11 cellular contexts compared by ENCODE assay signal in genomic region chr9:18906656-18907395, GRCh38.
DNase-seq lines count a peak whose midpoint lies in the region; ATAC-seq and TF ChIP-seq lines count a peak whose summit lies in the region.
"Had no signal": no experiment of that assay in that cellular context is flagged by ENCODE, and none has a peak within 500 bp of the region (broad histone marks: within the 10 kb centered on the region; RNA-seq: fewer than 3 reads in every experiment).

No MANE protein-coding gene starts in this region.

- H3K4me1 ChIP-seq in mammary epithelial cell (ENCODE audit: insufficient read depth, low read length) = no peaks in the 10 kb centered on the region
- H3K4me1 ChIP-seq: thyroid gland had no signal

- H3K36me3 Mint-ChIP-seq in MCF 10A (ENCODE audit: insufficient read depth, unreplicated experiment) = no peaks in the 10 kb centered on the region

- no peaks in the 10 kb centered on the region for H3K36me3 ChIP-seq in mammary epithelial cell (ENCODE audit: insufficient read depth, low read length)
- H3K36me3 ChIP-seq: thyroid gland had no signal

- peak; percentile 20 for DNase-seq in MCF 10A (ENCODE audit: unreplicated experiment)
- DNase-seq in mammary epithelial cell = no peak
- DNase-seq in RPMI7951 (ENCODE audit: low read depth) = peak; percentile 81
- DNase-seq in fibroblast of villous mesenchyme (ENCODE audit: low read depth) = peak; percentile 14
- DNase-seq in middle frontal gyrus (ENCODE audit: extremely low spot score, low spot score) = no peak
- DNase-seq in GOT3 (lab: John Stamatoyannopoulos, UW) = no peak
- DNase-seq in NCI-H1417 treated with DMSO at 0.1 percent for 48 hours (lab: John Stamatoyannopoulos, UW) = no peak
- DNase-seq: activated T-cell treated with anti-CD3 and anti-CD28 coated beads, Interleukin-2, amount 50 U/mL, for 48 hours; nephron progenitor cell; thyroid gland had no signal

- intact Hi-C loops in MCF 10A (cut with micrococcal nuclease) = no loop called here
- intact Hi-C loops in mammary epithelial cell (cut with micrococcal nuclease) = no loop called here

- H3K4me2 ChIP-seq in mammary epithelial cell (ENCODE audit: insufficient read depth, low read depth, low read length) = no peak overlapping the region

- H2AFZ ChIP-seq in mammary epithelial cell (ENCODE audit: low read depth, low read length) = no peak overlapping the region

- H3K79me2 ChIP-seq in mammary epithelial cell (ENCODE audit: insufficient read depth, low read length) = no peaks in the 10 kb centered on the region

- no peak overlapping the region for H3K4me3 Mint-ChIP-seq in MCF 10A (ENCODE audit: unreplicated experiment)
- H3K4me3 Mint-ChIP-seq: nephron progenitor cell had no signal

- H3K9ac ChIP-seq in mammary epithelial cell (ENCODE audit: insufficient read depth, low read length) = no peak overlapping the region

- no peak for TF ChIP-seq CTCF in MCF 10A (IDR thresholded peaks at IDR 0.05; ENCODE audit: unreplicated experiment)
- no peak for TF ChIP-seq CTCF in mammary epithelial cell (conservative IDR thresholded peaks at IDR 0.05 in 1 of 2, IDR thresholded peaks at IDR 0.05 in 1 of 2; ENCODE audit: extremely low read depth in 1 of 2, insufficient read depth in 1 of 2, low read depth in 1 of 2, low read length in 2 of 2)
- TF ChIP-seq CTCF in fibroblast of villous mesenchyme (IDR thresholded peaks at IDR 0.05; ENCODE audit: insufficient read depth, low read depth, low read length) = no peak

- no TSS peak for BruUV-seq in MCF 10A (replicated peaks; lab: Mats Ljungman, UMichigan)
- no TSS peak for BruUV-seq in mammary epithelial cell (replicated peaks; lab: Mats Ljungman, UMichigan)

- CTCF ChIA-PET in MCF 10A (lab: Yijun Ruan, JAX) (no interaction called here), mammary epithelial cell (lab: Charles Lee; ENCODE audit: low non-redundant PET) (no interaction called here)

- no peak overlapping the region for H3K27ac Mint-ChIP-seq in MCF 10A (ENCODE audit: low read depth, unreplicated experiment)

- ATAC-seq in HG02884 (IDR thresholded peaks at IDR 0.05; ENCODE audit: unreplicated experiment) = no peak

- peaks cover 21% of the 10 kb centered on the region for H3K27me3 Mint-ChIP-seq in MCF 10A (ENCODE audit: insufficient read depth, unreplicated experiment)

- H3K27me3 ChIP-seq in mammary epithelial cell (ENCODE audit: insufficient read depth, low read length) = no peaks in the 10 kb centered on the region
- H3K27me3 ChIP-seq: thyroid gland had no signal

- no peak overlapping the region for H3K27ac ChIP-seq in mammary epithelial cell (ENCODE audit: insufficient read depth, low read depth, low read length)
- H3K27ac ChIP-seq: thyroid gland had no signal

- WGBS in mammary epithelial cell (ENCODE audit: low coverage, missing lambda C conversion rate) = 91% methylated on average over 8 of the region's 9 CpGs

- H3K9me3 ChIP-seq in mammary epithelial cell (replicated peaks; ENCODE audit: insufficient read depth, low read length) = no peaks in the 10 kb centered on the region
- H3K9me3 ChIP-seq: thyroid gland had no signal

- H3K9me3 Mint-ChIP-seq in MCF 10A (ENCODE audit: unreplicated experiment) = no peaks in the 10 kb centered on the region

- H3K4me1 Mint-ChIP-seq in MCF 10A (ENCODE audit: insufficient read depth, unreplicated experiment) = no peaks in the 10 kb centered on the region

- POLR2A ChIA-PET in MCF 10A (lab: Yijun Ruan, JAX) = no interaction called here

- in situ Hi-C loops in mammary epithelial cell (cut with MboI; ENCODE audit: low sequenced_read_pairs in 2 of 2) = no loop called here

- H4K20me1 ChIP-seq in mammary epithelial cell (ENCODE audit: insufficient read depth, low read length) = no peaks in the 10 kb centered on the region

- dilution Hi-C loops in mammary epithelial cell (cut with HindIII; ENCODE audit: low sequenced_read_pairs) = loop anchor here (5.0 kb wide), 1 partner anchor 40 kb away; no protein-coding TSS in a partner anchor

- H3K4me3 ChIP-seq in mammary epithelial cell (replicated peaks in 1 of 3; ENCODE audit: insufficient read depth in 1 of 3, low read depth in 2 of 3, low read length in 3 of 3) (no peak overlapping the region), fibroblast of villous mesenchyme (ENCODE audit: low read depth, low read length) (no peak overlapping the region)
- H3K4me3 ChIP-seq: thyroid gland had no signal

Comparison
In these comparisons a context has a peak if more than half of its experiments do, and no peak if none do; other contexts are left out.
1. DNase-seq: peak in MCF 10A (single experiment), RPMI7951 (single experiment) and fibroblast of villous mesenchyme (single experiment); none in mammary epithelial cell (single experiment), middle frontal gyrus (single experiment), GOT3 (single experiment) and NCI-H1417 treated with DMSO at 0.1 percent for 48 hours (single experiment).